ENCODE assay signal across 23 cellular contexts in genomic region chr2:47312504-47312875, GRCh38. TPM values are rescaled to one million over a fixed set of nuclear protein-coding genes. Genes with fewer than 3 reads are reported as not detected.
DNase-seq lines count a peak whose midpoint lies in the region; ATAC-seq and TF ChIP-seq lines count a peak whose summit lies in the region.
"Had no signal": no experiment of that assay in that cellular context is flagged by ENCODE, and none has a peak within 500 bp of the region (broad histone marks: within the 10 kb centered on the region; RNA-seq: fewer than 3 reads in every experiment).

No MANE protein-coding gene starts in this region.

- no peak for TF ChIP-seq POLR2A in body of pancreas (IDR thresholded peaks at IDR 0.05)

- H3K4me1 ChIP-seq in OCI-LY1 (ENCODE audit: insufficient read depth, low read length, severe bottlenecking), result peaks cover 30% of the 10 kb centered on the region
- H3K4me1 ChIP-seq in body of pancreas, result peaks cover 27% of the 10 kb centered on the region
- H3K4me1 ChIP-seq: uterus had no signal

- no peak overlapping the region for H2AFZ ChIP-seq in OCI-LY1 (ENCODE audit: low read length)
- H2AFZ ChIP-seq: GM23338 had no signal

- H4K20me1 ChIP-seq in OCI-LY1 (ENCODE audit: insufficient read depth, low read length), result no peaks in the 10 kb centered on the region

- no peak for TF ChIP-seq CTCF in OCI-LY1 (IDR thresholded peaks at IDR 0.05; ENCODE audit: low read length)
- no peak for TF ChIP-seq CTCF in nephron (IDR thresholded peaks at IDR 0.05; ENCODE audit: unreplicated experiment in 3 of 3)
- no peak for TF ChIP-seq CTCF in body of pancreas (IDR thresholded peaks at IDR 0.05)

- DNase-seq in caudate nucleus (lab: John Stamatoyannopoulos, UW), result no peak
- no peak for DNase-seq in stimulated activated naive CD8-positive, alpha-beta T cell treated with anti-CD3 and anti-CD28 coated beads, Interleukin-15, amount 100 ng/mL, for 72 hours
- DNase-seq in body of pancreas, result no peak
- DNase-seq: activated CD4-positive, alpha-beta memory T cell treated with anti-CD3 and anti-CD28 coated beads, Interleukin-2, amount 10 ng/mL, durations not matched to agents 7 days and 5 days; activated CD4-positive, alpha-beta T cell treated with anti-CD3 and anti-CD28 coated beads for 1 hour; activated CD8-positive, alpha-beta memory T cell treated with anti-CD3 and anti-CD28 coated beads, Interleukin-2, amount 50 U/mL, for 48 hours; gastrocnemius medialis; naive B cell; NCI-H1048; NCI-H187; NCI-H524 treated with DMSO at 0.1 percent for 48 hours; stimulated activated CD4-positive, alpha-beta T cell treated with anti-CD3 and anti-CD28 coated beads, Interleukin-2, amount 100 ng/mL, for 24 hours; uterus had no signal

- H3K27ac Mint-ChIP-seq in nephron, result peak overlapping the region in 2 of 3 experiments; percentile 32 to 98
- no peak overlapping the region for H3K27ac Mint-ChIP-seq in stimulated activated naive CD8-positive, alpha-beta T cell treated with anti-CD3 and anti-CD28 coated beads, Interleukin-15, amount 100 ng/mL, for 72 hours
- H3K27ac Mint-ChIP-seq: activated CD4-positive, alpha-beta memory T cell treated with anti-CD3 and anti-CD28 coated beads, Interleukin-2, amount 10 ng/mL, durations not matched to agents 7 days and 5 days; activated naive CD4-positive, alpha-beta T cell treated with anti-CD3 and anti-CD28 coated beads, Interleukin-2, amount 50 U/mL, for 24 hours; GM23338; T-helper 1 cell treated with Interleukin-12 subunit alpha and Interleukin-12 subunit beta and Interleukin-4 antibody, amounts not matched to agents 30 μg/mL and 1 μg/mL, for 36 hours had no signal

- H3K9me3 ChIP-seq in OCI-LY1 (ENCODE audit: low read length) (no peaks in the 10 kb centered on the region), body of pancreas (no peaks in the 10 kb centered on the region)
- H3K9me3 ChIP-seq: gastrocnemius medialis, uterus had no signal

- H3K36me3 ChIP-seq in OCI-LY1 (ENCODE audit: insufficient read depth, low read length) (no peaks in the 10 kb centered on the region), body of pancreas (replicated peaks in 1 of 2; ENCODE audit: insufficient read depth in 1 of 2, low read depth in 2 of 2) (no peaks in the 10 kb centered on the region)
- H3K36me3 ChIP-seq: cardiac muscle cell, gastrocnemius medialis, uterus had no signal

- no peaks in the 10 kb centered on the region for H3F3A ChIP-seq in OCI-LY1 (ENCODE audit: insufficient read depth, low read length)

- H3K4me3 ChIP-seq in OCI-LY1 (ENCODE audit: low read depth, low read length, poor library complexity, severe bottlenecking) (no peak overlapping the region), body of pancreas (no peak overlapping the region)
- H3K4me3 ChIP-seq: cardiac muscle cell, gastrocnemius medialis, GM23338, uterus had no signal

- H3K4me1 Mint-ChIP-seq in nephron, result peaks cover 24% of the 10 kb centered on the region
- no peaks in the 10 kb centered on the region for H3K4me1 Mint-ChIP-seq in stimulated activated naive CD8-positive, alpha-beta T cell treated with anti-CD3 and anti-CD28 coated beads, Interleukin-15, amount 100 ng/mL, for 72 hours
- H3K4me1 Mint-ChIP-seq: activated naive CD4-positive, alpha-beta T cell treated with anti-CD3 and anti-CD28 coated beads, Interleukin-2, amount 50 U/mL, for 24 hours had no signal

- no peak overlapping the region for H3K9ac ChIP-seq in OCI-LY1 (ENCODE audit: low read length)

- no peak overlapping the region for H3K4me3 Mint-ChIP-seq in nephron
- H3K4me3 Mint-ChIP-seq in stimulated activated naive CD8-positive, alpha-beta T cell treated with anti-CD3 and anti-CD28 coated beads, Interleukin-15, amount 100 ng/mL, for 72 hours, result no peak overlapping the region
- H3K4me3 Mint-ChIP-seq: activated CD4-positive, alpha-beta memory T cell treated with anti-CD3 and anti-CD28 coated beads, Interleukin-2, amount 10 ng/mL, durations not matched to agents 7 days and 5 days; activated naive CD4-positive, alpha-beta T cell treated with anti-CD3 and anti-CD28 coated beads, Interleukin-2, amount 50 U/mL, for 24 hours; GM23338; T-helper 1 cell treated with Interleukin-12 subunit alpha and Interleukin-12 subunit beta and Interleukin-4 antibody, amounts not matched to agents 30 μg/mL and 1 μg/mL, for 36 hours had no signal

- intact Hi-C loops in body of pancreas (cut with DNase I), result no loop called here

- H3K9me2 ChIP-seq in OCI-LY1 (ENCODE audit: low read depth, low read length), result no peaks in the 10 kb centered on the region

- peak overlapping the region; percentile 96 for H3K27ac ChIP-seq in OCI-LY1 (ENCODE audit: low read depth, low read length, poor library complexity, severe bottlenecking)
- H3K27ac ChIP-seq in caudate nucleus (ENCODE audit: low read depth, low read length), result peak overlapping the region; percentile 99
- peak overlapping the region; percentile 100 for H3K27ac ChIP-seq in temporal lobe (ENCODE audit: low read depth, low read length)
- H3K27ac ChIP-seq in body of pancreas, result peak overlapping the region in 2 of 4 donors; percentile 76 to 80
- H3K27ac ChIP-seq: cardiac muscle cell, RWPE1, uterus had no signal

- no peaks in the 10 kb centered on the region for H3K27me3 ChIP-seq in OCI-LY1 (ENCODE audit: insufficient read depth, low read length)
- H3K27me3 ChIP-seq in body of pancreas, result no peaks in the 10 kb centered on the region
- H3K27me3 ChIP-seq: cardiac muscle cell, gastrocnemius medialis, uterus had no signal

- no peaks in the 10 kb centered on the region for H3K27me3 Mint-ChIP-seq in nephron (ENCODE audit: low read depth)
- H3K27me3 Mint-ChIP-seq in stimulated activated naive CD8-positive, alpha-beta T cell treated with anti-CD3 and anti-CD28 coated beads, Interleukin-15, amount 100 ng/mL, for 72 hours, result peaks cover 26% of the 10 kb centered on the region
- H3K27me3 Mint-ChIP-seq: naive B cell had no signal

- H3K9me3 Mint-ChIP-seq in nephron, result no peaks in the 10 kb centered on the region
- no peaks in the 10 kb centered on the region for H3K9me3 Mint-ChIP-seq in stimulated activated naive CD8-positive, alpha-beta T cell treated with anti-CD3 and anti-CD28 coated beads, Interleukin-15, amount 100 ng/mL, for 72 hours
- H3K9me3 Mint-ChIP-seq: activated CD4-positive, alpha-beta memory T cell treated with anti-CD3 and anti-CD28 coated beads, Interleukin-2, amount 10 ng/mL, durations not matched to agents 7 days and 5 days; activated naive CD4-positive, alpha-beta T cell treated with anti-CD3 and anti-CD28 coated beads, Interleukin-2, amount 50 U/mL, for 24 hours; GM23338; naive B cell; T-helper 1 cell treated with Interleukin-12 subunit alpha and Interleukin-12 subunit beta and Interleukin-4 antibody, amounts not matched to agents 30 μg/mL and 1 μg/mL, for 36 hours had no signal

- H3K36me3 Mint-ChIP-seq in nephron (ENCODE audit: low read depth), result peaks cover 3% of the 10 kb centered on the region
- H3K36me3 Mint-ChIP-seq: activated naive CD4-positive, alpha-beta T cell treated with anti-CD3 and anti-CD28 coated beads, Interleukin-2, amount 50 U/mL, for 24 hours; naive B cell had no signal

- no peaks in the 10 kb centered on the region for H3K79me2 ChIP-seq in OCI-LY1 (ENCODE audit: insufficient read depth, low read length)

- no peak for ATAC-seq in stimulated activated naive CD8-positive, alpha-beta T cell treated with anti-CD3 and anti-CD28 coated beads, Interleukin-15, amount 100 ng/mL, for 72 hours
- ATAC-seq in body of pancreas, result no peak
- no peak for ATAC-seq in GM19351 (IDR thresholded peaks at IDR 0.05; ENCODE audit: unreplicated experiment)
- ATAC-seq: gastrocnemius medialis, left lobe of liver had no signal

- no peak overlapping the region for H3K4me2 ChIP-seq in OCI-LY1 (ENCODE audit: low read length)
- H3K4me2 ChIP-seq: GM23338 had no signal

RNA-seq across cellular contexts. Expression of gene EPCAM, which starts 56.6 kb away (rescaled TPM):
- total RNA-seq in temporal lobe, result 14.0 TPM
- 10 to 100 TPM; 74.8 to 87.7 TPM for total RNA-seq in body of pancreas
- total RNA-seq: activated CD4-positive, alpha-beta memory T cell treated with anti-CD3 and anti-CD28 coated beads, Interleukin-2, amount 10 ng/mL, durations not matched to agents 7 days and 5 days had no signal

Comparison
In these comparisons a context has a peak if more than half of its experiments do, and no peak if none do; other contexts are left out.
1. H3K27ac Mint-ChIP-seq: peak in nephron (2 of 3); none in stimulated activated naive CD8-positive, alpha-beta T cell treated with anti-CD3 and anti-CD28 coated beads, Interleukin-15, amount 100 ng/mL, for 72 hours (0 of 2).